In the genomic region with DNA sequence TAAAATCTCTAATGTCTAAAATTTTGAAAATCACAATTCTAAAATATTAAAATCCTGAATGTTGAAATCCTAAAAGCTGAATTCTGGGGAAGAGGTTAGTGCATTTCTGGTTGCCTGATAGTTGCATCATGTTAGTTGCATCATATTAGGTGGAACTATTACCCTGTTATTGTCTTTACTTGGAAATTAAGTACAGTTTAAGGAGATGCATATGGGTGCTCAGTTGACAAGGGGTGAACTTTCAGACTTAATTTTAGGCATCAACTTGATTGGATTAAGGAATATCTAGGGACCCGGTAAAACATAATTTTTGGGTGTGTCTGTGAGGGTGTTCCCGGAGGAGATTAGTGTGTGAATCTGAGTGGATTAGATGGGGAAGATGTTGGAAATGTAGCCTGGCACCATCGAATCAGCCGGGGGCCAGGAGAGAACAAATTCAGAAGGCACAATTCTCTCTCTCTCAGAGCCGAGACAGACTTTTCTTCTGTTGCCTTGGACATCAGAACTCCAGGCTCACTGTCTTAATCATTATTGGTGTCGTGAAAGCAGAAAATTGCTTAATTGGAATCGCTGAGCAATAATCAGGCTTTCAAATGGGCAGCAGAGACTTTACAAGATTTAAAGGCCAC, we compare ENCODE assay signal across 26 cellular contexts.
A peak's percentile ranks its signal among the peaks of the same experiment; 100 is the strongest.
DNase-seq lines count a peak whose midpoint lies in the region; ATAC-seq and TF ChIP-seq lines count a peak whose summit lies in the region.
"Had no signal": no experiment of that assay in that cellular context is flagged by ENCODE, and none has a peak within 500 bp of the region (broad histone marks: within the 10 kb centered on the region; RNA-seq: fewer than 3 reads in every experiment).

No MANE protein-coding gene starts in this region.

- DNase-seq in NCI-H82 (lab: John Stamatoyannopoulos, UW) (peak; percentile 0), NCI-H82 treated with DMSO at 0.1 percent for 48 hours (lab: John Stamatoyannopoulos, UW; ENCODE audit: unreplicated experiment) (no peak), RKO (ENCODE audit: low spot score) (peak; percentile 3), fibroblast of gingiva (ENCODE audit: low read depth) (peak; percentile 29), smooth muscle cell (lab: John Stamatoyannopoulos, UW; ENCODE audit: unreplicated experiment) (no peak), NCI-H2196 (lab: John Stamatoyannopoulos, UW; ENCODE audit: unreplicated experiment) (no peak), superior temporal gyrus (ENCODE audit: extremely low spot score) (no peak)
- DNase-seq: activated CD8-positive, alpha-beta T cell treated with anti-CD3 and anti-CD28 coated beads for 36 hours; activated naive CD4-positive, alpha-beta T cell treated with anti-CD3 and anti-CD28 coated beads for 36 hours; activated T-cell treated with anti-CD3 and anti-CD28 coated beads, Interleukin-2, amount 50 U/mL, for 24 hours; BE2C; central memory CD4-positive, alpha-beta T cell; DND-41; dorsolateral prefrontal cortex; GOT3; islet precursor cell; lower lobe of right lung; NCI-H1436 treated with DMSO at 0.1 percent for 48 hours; NCI-H526; stimulated activated CD4-positive, alpha-beta T cell treated with anti-CD3 and anti-CD28 coated beads, Interleukin-2, amount 100 ng/mL, for 48 hours; stimulated activated naive B cell treated with anti-CD40 and anti-IgM and Interleukin-4, amounts not matched to agents 10 μg/mL and 1 μg/mL and 100 μg/mL, for 72 hours; T1000 had no signal

- no peaks in the 10 kb centered on the region for H3K9me3 ChIP-seq in smooth muscle cell (replicated peaks; ENCODE audit: low read depth)
- H3K9me3 ChIP-seq: BE2C, lower lobe of right lung, prostate gland, tibial nerve had no signal

- peak overlapping the region; percentile 6 for H2AFZ ChIP-seq in smooth muscle cell (ENCODE audit: low read depth)

- H3K79me2 ChIP-seq in smooth muscle cell (ENCODE audit: low read depth): no peaks in the 10 kb centered on the region

- no peak for TF ChIP-seq CTCF in smooth muscle cell (IDR thresholded peaks at IDR 0.05; ENCODE audit: borderline replicate concordance, insufficient read depth, poor library complexity, severe bottlenecking)

- no peaks in the 10 kb centered on the region for H3K27me3 ChIP-seq in smooth muscle cell (ENCODE audit: low read depth)
- H3K27me3 ChIP-seq: BE2C, dorsolateral prefrontal cortex, neural progenitor cell, tibial nerve had no signal

- no peak overlapping the region for H3K27ac ChIP-seq in smooth muscle cell (ENCODE audit: low read depth)
- H3K27ac ChIP-seq: lower lobe of right lung, neural progenitor cell, prostate gland, tibial nerve had no signal

- H3K36me3 ChIP-seq in smooth muscle cell (ENCODE audit: low read depth): no peaks in the 10 kb centered on the region
- H3K36me3 ChIP-seq: BE2C, lower lobe of right lung, neural progenitor cell, prostate gland, tibial nerve had no signal

- no peaks in the 10 kb centered on the region for H4K20me1 ChIP-seq in smooth muscle cell (ENCODE audit: low read depth)

- H3K4me2 ChIP-seq in smooth muscle cell: no peak overlapping the region
- H3K4me2 ChIP-seq: neural progenitor cell had no signal

- H3K4me1 ChIP-seq in smooth muscle cell (ENCODE audit: low read depth): no peaks in the 10 kb centered on the region
- H3K4me1 ChIP-seq: BE2C, lower lobe of right lung, neural progenitor cell, prostate gland, tibial nerve had no signal

- H3K9ac ChIP-seq in smooth muscle cell (ENCODE audit: low read depth): no peak overlapping the region
- H3K9ac ChIP-seq: neural progenitor cell had no signal

- H3K4me3 ChIP-seq in smooth muscle cell: no peak overlapping the region
- H3K4me3 ChIP-seq: dorsolateral prefrontal cortex, lower lobe of right lung, neural progenitor cell, prostate gland, tibial nerve had no signal

- no peaks in the 10 kb centered on the region for H3F3A ChIP-seq in smooth muscle cell (ENCODE audit: low read depth)

- WGBS in smooth muscle cell (ENCODE audit: low lambda C conversion rate): 73% methylated on average over 7 of the region's 7 CpGs

- ATAC-seq in HG02610 (IDR thresholded peaks at IDR 0.05; ENCODE audit: unreplicated experiment): no peak
- ATAC-seq: activated CD8-positive, alpha-beta T cell treated with anti-CD3 and anti-CD28 coated beads for 36 hours; lower lobe of right lung; stimulated activated naive B cell treated with anti-CD40 and anti-IgM and Interleukin-4, amounts not matched to agents 10 μg/mL and 1 μg/mL and 100 μg/mL, for 72 hours had no signal

Comparison
In these comparisons a context has a peak if more than half of its experiments do, and no peak if none do; other contexts are left out.
1. DNase-seq: peak in NCI-H82 (single experiment), RKO (single experiment) and fibroblast of gingiva (single experiment); none in NCI-H82 treated with DMSO at 0.1 percent for 48 hours (single experiment), smooth muscle cell (single experiment), NCI-H2196 (single experiment) and superior temporal gyrus (single experiment).